In the genomic region with DNA sequence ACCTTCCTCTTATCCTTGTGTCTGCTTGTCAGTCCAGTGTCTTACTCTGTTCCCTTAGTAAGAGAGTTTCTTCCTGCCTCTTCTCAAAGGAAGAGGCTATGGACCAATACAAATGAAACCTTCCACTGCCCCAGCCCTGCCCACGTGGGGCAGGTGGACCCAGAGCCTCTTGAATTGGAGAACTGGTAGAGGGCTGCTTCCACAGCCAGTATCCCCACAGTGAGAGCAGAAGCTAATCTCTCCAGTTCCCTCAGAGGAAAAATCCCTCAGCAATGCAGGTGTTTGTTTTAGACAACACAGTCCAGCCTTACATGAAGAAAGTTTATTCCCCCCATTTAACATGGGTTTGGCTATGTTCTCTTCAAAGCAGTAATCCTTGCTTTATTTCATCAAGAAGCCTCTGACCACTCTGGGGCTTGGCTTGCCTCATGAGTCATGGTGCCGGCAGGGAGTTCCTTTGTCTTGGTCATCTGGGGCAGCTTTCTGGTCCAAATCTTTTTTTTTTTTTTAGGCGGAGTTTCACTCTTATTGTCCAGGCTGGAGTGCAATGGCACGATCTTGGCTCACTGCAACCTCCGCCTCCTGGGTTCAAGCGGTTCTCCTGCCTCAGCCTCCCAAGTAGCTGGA, we compare ENCODE assay signal across 1 cellular context.
TF ChIP-seq lines count a peak whose summit lies in the region.

No MANE protein-coding gene starts in this region.

TF ChIP-seq in K562, 482 proteins besides CTCF, POLR2A, EP300 and RAD21 (continued from another document):
- TF ChIP-seq ZNF583 (CRISPR knock-in tag; IDR thresholded peaks at IDR 0.05) = peak; percentile 9; the same call in 1 of the 2 replicates
- no peak for TF ChIP-seq PPARD (CRISPR knock-in tag; IDR thresholded peaks at IDR 0.05)
- no peak for TF ChIP-seq CHCHD3 (CRISPR knock-in tag; IDR thresholded peaks at IDR 0.05)
- peak; percentile 35; the same call in 1 of the 2 replicates for TF ChIP-seq EHMT2 (IDR thresholded peaks at IDR 0.05)
- TF ChIP-seq BACH1 (tag; IDR thresholded peaks at IDR 0.05) = no peak
- no peak for TF ChIP-seq TAF1 (IDR thresholded peaks at IDR 0.05; ENCODE audit: control insufficient read depth, extremely low read depth, insufficient read depth, low read length, severe bottlenecking)
- TF ChIP-seq ZZZ3 (IDR thresholded peaks at IDR 0.05) = no peak
- no peak for TF ChIP-seq ZNF274 (IDR thresholded peaks at IDR 0.05; ENCODE audit: borderline replicate concordance, low read depth, low read length)
- TF ChIP-seq RBBP5 (IDR thresholded peaks at IDR 0.05; ENCODE audit: borderline replicate concordance, insufficient read depth, low read length, poor library complexity, severe bottlenecking) = no peak
- no peak for TF ChIP-seq ZNF282 (CRISPR knock-in tag; IDR thresholded peaks at IDR 0.05)
- TF ChIP-seq, protein P1, sequence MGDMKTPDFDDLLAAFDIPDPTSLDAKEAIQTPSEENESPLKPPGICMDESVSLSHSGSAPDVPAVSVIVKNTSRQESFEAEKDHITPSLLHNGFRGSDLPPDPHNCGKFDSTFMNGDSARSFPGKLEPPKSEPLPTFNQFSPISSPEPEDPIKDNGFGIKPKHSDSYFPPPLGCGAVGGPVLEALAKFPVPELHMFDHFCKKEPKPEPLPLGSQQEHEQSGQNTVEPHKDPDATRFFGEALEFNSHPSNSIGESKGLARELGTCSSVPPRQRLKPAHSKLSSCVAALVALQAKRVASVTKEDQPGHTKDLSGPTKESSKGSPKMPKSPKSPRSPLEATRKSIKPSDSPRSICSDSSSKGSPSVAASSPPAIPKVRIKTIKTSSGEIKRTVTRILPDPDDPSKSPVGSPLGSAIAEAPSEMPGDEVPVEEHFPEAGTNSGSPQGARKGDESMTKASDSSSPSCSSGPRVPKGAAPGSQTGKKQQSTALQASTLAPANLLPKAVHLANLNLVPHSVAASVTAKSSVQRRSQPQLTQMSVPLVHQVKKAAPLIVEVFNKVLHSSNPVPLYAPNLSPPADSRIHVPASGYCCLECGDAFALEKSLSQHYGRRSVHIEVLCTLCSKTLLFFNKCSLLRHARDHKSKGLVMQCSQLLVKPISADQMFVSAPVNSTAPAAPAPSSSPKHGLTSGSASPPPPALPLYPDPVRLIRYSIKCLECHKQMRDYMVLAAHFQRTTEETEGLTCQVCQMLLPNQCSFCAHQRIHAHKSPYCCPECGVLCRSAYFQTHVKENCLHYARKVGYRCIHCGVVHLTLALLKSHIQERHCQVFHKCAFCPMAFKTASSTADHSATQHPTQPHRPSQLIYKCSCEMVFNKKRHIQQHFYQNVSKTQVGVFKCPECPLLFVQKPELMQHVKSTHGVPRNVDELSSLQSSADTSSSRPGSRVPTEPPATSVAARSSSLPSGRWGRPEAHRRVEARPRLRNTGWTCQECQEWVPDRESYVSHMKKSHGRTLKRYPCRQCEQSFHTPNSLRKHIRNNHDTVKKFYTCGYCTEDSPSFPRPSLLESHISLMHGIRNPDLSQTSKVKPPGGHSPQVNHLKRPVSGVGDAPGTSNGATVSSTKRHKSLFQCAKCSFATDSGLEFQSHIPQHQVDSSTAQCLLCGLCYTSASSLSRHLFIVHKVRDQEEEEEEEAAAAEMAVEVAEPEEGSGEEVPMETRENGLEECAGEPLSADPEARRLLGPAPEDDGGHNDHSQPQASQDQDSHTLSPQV (IDR thresholded peaks at IDR 0.05) = 0 out of 2 replicates have a peak, but pooled peaks have one; percentile 34
- no peak for TF ChIP-seq MYBL2 (IDR thresholded peaks at IDR 0.05; ENCODE audit: low read depth)
- no peak for TF ChIP-seq MYBL2 (CRISPR knock-in tag; IDR thresholded peaks at IDR 0.05; ENCODE audit: borderline replicate concordance)
- TF ChIP-seq STAT5B (CRISPR knock-in tag; IDR thresholded peaks at IDR 0.05) = no peak
- TF ChIP-seq, protein P2, sequence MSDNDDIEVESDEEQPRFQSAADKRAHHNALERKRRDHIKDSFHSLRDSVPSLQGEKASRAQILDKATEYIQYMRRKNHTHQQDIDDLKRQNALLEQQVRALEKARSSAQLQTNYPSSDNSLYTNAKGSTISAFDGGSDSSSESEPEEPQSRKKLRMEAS (CRISPR knock-in tag; IDR thresholded peaks at IDR 0.05) = peak; percentile 52; the same call in 1 of the 2 replicates
- no peak for TF ChIP-seq ETS2 (tag; IDR thresholded peaks at IDR 0.05; ENCODE audit: borderline replicate concordance, poor library complexity, severe bottlenecking)
- peak; percentile 70; the same call in 1 of the 2 replicates for TF ChIP-seq JUND (IDR thresholded peaks at IDR 0.05; ENCODE audit: borderline replicate concordance, low read depth, low read length)
- peak; percentile 76; the same call in 1 of the 3 replicates for TF ChIP-seq JUND (tag; IDR thresholded peaks at IDR 0.05; ENCODE audit: borderline replicate concordance, low read depth, low read length)
- TF ChIP-seq, protein P3, sequence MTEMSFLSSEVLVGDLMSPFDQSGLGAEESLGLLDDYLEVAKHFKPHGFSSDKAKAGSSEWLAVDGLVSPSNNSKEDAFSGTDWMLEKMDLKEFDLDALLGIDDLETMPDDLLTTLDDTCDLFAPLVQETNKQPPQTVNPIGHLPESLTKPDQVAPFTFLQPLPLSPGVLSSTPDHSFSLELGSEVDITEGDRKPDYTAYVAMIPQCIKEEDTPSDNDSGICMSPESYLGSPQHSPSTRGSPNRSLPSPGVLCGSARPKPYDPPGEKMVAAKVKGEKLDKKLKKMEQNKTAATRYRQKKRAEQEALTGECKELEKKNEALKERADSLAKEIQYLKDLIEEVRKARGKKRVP (CRISPR knock-in tag; IDR thresholded peaks at IDR 0.05) = no peak
- TF ChIP-seq SMARCA4 (IDR thresholded peaks at IDR 0.05) = peak; percentile 38
- no peak for TF ChIP-seq SP1 (CRISPR knock-in tag; IDR thresholded peaks at IDR 0.05)
- TF ChIP-seq, protein P4, sequence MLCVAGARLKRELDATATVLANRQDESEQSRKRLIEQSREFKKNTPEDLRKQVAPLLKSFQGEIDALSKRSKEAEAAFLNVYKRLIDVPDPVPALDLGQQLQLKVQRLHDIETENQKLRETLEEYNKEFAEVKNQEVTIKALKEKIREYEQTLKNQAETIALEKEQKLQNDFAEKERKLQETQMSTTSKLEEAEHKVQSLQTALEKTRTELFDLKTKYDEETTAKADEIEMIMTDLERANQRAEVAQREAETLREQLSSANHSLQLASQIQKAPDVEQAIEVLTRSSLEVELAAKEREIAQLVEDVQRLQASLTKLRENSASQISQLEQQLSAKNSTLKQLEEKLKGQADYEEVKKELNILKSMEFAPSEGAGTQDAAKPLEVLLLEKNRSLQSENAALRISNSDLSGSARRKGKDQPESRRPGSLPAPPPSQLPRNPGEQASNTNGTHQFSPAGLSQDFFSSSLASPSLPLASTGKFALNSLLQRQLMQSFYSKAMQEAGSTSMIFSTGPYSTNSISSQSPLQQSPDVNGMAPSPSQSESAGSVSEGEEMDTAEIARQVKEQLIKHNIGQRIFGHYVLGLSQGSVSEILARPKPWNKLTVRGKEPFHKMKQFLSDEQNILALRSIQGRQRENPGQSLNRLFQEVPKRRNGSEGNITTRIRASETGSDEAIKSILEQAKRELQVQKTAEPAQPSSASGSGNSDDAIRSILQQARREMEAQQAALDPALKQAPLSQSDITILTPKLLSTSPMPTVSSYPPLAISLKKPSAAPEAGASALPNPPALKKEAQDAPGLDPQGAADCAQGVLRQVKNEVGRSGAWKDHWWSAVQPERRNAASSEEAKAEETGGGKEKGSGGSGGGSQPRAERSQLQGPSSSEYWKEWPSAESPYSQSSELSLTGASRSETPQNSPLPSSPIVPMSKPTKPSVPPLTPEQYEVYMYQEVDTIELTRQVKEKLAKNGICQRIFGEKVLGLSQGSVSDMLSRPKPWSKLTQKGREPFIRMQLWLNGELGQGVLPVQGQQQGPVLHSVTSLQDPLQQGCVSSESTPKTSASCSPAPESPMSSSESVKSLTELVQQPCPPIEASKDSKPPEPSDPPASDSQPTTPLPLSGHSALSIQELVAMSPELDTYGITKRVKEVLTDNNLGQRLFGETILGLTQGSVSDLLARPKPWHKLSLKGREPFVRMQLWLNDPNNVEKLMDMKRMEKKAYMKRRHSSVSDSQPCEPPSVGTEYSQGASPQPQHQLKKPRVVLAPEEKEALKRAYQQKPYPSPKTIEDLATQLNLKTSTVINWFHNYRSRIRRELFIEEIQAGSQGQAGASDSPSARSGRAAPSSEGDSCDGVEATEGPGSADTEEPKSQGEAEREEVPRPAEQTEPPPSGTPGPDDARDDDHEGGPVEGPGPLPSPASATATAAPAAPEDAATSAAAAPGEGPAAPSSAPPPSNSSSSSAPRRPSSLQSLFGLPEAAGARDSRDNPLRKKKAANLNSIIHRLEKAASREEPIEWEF (CRISPR knock-in tag; IDR thresholded peaks at IDR 0.05) = no peak
- no peak for TF ChIP-seq PTRF (tag; IDR thresholded peaks at IDR 0.05)
- TF ChIP-seq ZNF436 (CRISPR knock-in tag; IDR thresholded peaks at IDR 0.05) = no peak
- no peak for TF ChIP-seq TGIF2 (CRISPR knock-in tag; IDR thresholded peaks at IDR 0.05)
- TF ChIP-seq, protein P5, sequence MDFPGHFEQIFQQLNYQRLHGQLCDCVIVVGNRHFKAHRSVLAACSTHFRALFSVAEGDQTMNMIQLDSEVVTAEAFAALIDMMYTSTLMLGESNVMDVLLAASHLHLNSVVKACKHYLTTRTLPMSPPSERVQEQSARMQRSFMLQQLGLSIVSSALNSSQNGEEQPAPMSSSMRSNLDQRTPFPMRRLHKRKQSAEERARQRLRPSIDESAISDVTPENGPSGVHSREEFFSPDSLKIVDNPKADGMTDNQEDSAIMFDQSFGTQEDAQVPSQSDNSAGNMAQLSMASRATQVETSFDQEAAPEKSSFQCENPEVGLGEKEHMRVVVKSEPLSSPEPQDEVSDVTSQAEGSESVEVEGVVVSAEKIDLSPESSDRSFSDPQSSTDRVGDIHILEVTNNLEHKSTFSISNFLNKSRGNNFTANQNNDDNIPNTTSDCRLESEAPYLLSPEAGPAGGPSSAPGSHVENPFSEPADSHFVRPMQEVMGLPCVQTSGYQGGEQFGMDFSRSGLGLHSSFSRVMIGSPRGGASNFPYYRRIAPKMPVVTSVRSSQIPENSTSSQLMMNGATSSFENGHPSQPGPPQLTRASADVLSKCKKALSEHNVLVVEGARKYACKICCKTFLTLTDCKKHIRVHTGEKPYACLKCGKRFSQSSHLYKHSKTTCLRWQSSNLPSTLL (IDR thresholded peaks at IDR 0.05) = no peak
- TF ChIP-seq ZNF232 (CRISPR knock-in tag; IDR thresholded peaks at IDR 0.05) = no peak
- TF ChIP-seq, protein P6, sequence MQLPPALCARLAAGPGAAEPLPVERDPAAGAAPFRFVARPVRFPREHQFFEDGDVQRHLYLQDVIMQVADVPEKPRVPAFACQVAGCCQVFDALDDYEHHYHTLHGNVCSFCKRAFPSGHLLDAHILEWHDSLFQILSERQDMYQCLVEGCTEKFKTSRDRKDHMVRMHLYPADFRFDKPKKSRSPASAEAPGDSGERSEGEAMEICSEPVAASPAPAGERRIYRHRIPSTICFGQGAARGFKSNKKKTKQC (CRISPR knock-in tag; IDR thresholded peaks at IDR 0.05) = no peak
- TF ChIP-seq U2AF1 (optimal IDR thresholded peaks at IDR 0.05; ENCODE audit: low read depth, low read length) = no peak
- TF ChIP-seq HOXB6 (CRISPR knock-in tag; IDR thresholded peaks at IDR 0.05; ENCODE audit: borderline replicate concordance) = no peak
- TF ChIP-seq, protein P7, sequence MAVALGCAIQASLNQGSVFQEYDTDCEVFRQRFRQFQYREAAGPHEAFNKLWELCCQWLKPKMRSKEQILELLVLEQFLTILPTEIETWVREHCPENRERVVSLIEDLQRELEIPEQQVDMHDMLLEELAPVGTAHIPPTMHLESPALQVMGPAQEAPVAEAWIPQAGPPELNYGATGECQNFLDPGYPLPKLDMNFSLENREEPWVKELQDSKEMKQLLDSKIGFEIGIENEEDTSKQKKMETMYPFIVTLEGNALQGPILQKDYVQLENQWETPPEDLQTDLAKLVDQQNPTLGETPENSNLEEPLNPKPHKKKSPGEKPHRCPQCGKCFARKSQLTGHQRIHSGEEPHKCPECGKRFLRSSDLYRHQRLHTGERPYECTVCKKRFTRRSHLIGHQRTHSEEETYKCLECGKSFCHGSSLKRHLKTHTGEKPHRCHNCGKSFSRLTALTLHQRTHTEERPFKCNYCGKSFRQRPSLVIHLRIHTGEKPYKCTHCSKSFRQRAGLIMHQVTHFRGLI (CRISPR knock-in tag; IDR thresholded peaks at IDR 0.05) = no peak
- peak; percentile 66 for TF ChIP-seq DPF2 (IDR thresholded peaks at IDR 0.05)
- TF ChIP-seq, protein P8, sequence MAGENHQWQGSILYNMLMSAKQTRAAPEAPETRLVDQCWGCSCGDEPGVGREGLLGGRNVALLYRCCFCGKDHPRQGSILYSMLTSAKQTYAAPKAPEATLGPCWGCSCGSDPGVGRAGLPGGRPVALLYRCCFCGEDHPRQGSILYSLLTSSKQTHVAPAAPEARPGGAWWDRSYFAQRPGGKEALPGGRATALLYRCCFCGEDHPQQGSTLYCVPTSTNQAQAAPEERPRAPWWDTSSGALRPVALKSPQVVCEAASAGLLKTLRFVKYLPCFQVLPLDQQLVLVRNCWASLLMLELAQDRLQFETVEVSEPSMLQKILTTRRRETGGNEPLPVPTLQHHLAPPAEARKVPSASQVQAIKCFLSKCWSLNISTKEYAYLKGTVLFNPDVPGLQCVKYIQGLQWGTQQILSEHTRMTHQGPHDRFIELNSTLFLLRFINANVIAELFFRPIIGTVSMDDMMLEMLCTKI (IDR thresholded peaks at IDR 0.05; ENCODE audit: partially characterized antibody) = no peak
- TF ChIP-seq FOS (IDR thresholded peaks at IDR 0.05; ENCODE audit: extremely low read depth, insufficient read length) = no peak
- no peak for TF ChIP-seq SIX5 (IDR thresholded peaks at IDR 0.05; ENCODE audit: borderline replicate concordance in 1 of 2, insufficient read depth in 1 of 2, low read depth in 1 of 2, low read length in 2 of 2)
- TF ChIP-seq ZNF384 (IDR thresholded peaks at IDR 0.05; ENCODE audit: low read depth, low read length) = peak; percentile 83
- peak; percentile 40; the same call in 1 of the 2 replicates for TF ChIP-seq SMARCE1 (IDR thresholded peaks at IDR 0.05)
- TF ChIP-seq, protein P9, sequence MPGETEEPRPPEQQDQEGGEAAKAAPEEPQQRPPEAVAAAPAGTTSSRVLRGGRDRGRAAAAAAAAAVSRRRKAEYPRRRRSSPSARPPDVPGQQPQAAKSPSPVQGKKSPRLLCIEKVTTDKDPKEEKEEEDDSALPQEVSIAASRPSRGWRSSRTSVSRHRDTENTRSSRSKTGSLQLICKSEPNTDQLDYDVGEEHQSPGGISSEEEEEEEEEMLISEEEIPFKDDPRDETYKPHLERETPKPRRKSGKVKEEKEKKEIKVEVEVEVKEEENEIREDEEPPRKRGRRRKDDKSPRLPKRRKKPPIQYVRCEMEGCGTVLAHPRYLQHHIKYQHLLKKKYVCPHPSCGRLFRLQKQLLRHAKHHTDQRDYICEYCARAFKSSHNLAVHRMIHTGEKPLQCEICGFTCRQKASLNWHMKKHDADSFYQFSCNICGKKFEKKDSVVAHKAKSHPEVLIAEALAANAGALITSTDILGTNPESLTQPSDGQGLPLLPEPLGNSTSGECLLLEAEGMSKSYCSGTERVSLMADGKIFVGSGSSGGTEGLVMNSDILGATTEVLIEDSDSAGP (CRISPR knock-in tag; IDR thresholded peaks at IDR 0.05) = no peak
- TF ChIP-seq FOSL1 (tag; conservative IDR thresholded peaks at IDR 0.05) = peak; percentile 61; the same call in 1 of the 2 replicates
- TF ChIP-seq, protein P10, sequence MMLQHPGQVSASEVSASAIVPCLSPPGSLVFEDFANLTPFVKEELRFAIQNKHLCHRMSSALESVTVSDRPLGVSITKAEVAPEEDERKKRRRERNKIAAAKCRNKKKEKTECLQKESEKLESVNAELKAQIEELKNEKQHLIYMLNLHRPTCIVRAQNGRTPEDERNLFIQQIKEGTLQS (IDR thresholded peaks at IDR 0.05) = peak; percentile 74
- TF ChIP-seq, protein P10 (CRISPR knock-in tag; conservative IDR thresholded peaks at IDR 0.05) = no peak
- no peak for TF ChIP-seq SRSF7 (optimal IDR thresholded peaks at IDR 0.05; ENCODE audit: low read depth, low read length)
- no peak for TF ChIP-seq SAFB (IDR thresholded peaks at IDR 0.05; ENCODE audit: borderline replicate concordance, low read depth, low read length)
